In genomic region chr22:22397292-22397870, GRCh38 we compare ENCODE assay signal across 10 cellular contexts.
A peak's percentile ranks its signal among the peaks of the same experiment; 100 is the strongest.
DNase-seq lines count a peak whose midpoint lies in the region; ATAC-seq and FAIRE-seq lines count a peak whose summit lies in the region.
"Had no signal": no experiment of that assay in that cellular context is flagged by ENCODE, and none has a peak within 500 bp of the region (broad histone marks: within the 10 kb centered on the region; RNA-seq: fewer than 3 reads in every experiment).

No MANE protein-coding gene starts in this region.

- H3K36me3 Mint-ChIP-seq in activated CD4-positive, alpha-beta memory T cell treated with anti-CD3 and anti-CD28 coated beads for 36 hours = no peaks in the 10 kb centered on the region
- H3K36me3 Mint-ChIP-seq: natural killer cell treated with Interleukin-12 subunit alpha and Interleukin-12 subunit beta and Interleukin-15 and Interleukin-18, amount 100 ng/mL, for 72 hours had no signal

- peaks cover 12 to 15% of the 10 kb centered on the region in 2 experiments for H3K4me1 ChIP-seq in trophoblast cell (ENCODE audit: control insufficient read depth in 1 of 2, insufficient read depth in 2 of 2, low read length in 2 of 2)

- no peak overlapping the region for H3K4me3 Mint-ChIP-seq in activated CD4-positive, alpha-beta memory T cell treated with anti-CD3 and anti-CD28 coated beads for 36 hours
- H3K4me3 Mint-ChIP-seq: central memory CD8-positive, alpha-beta T cell; natural killer cell treated with Interleukin-12 subunit alpha and Interleukin-12 subunit beta and Interleukin-15 and Interleukin-18, amount 100 ng/mL, for 72 hours had no signal

- H3K4me1 Mint-ChIP-seq in activated CD4-positive, alpha-beta memory T cell treated with anti-CD3 and anti-CD28 coated beads for 36 hours (ENCODE audit: low read depth) = no peaks in the 10 kb centered on the region
- H3K4me1 Mint-ChIP-seq: central memory CD8-positive, alpha-beta T cell had no signal

- no peaks in the 10 kb centered on the region for H3K27me3 ChIP-seq in trophoblast cell (ENCODE audit: insufficient read depth, low read length)

- H3K27ac Mint-ChIP-seq in activated CD4-positive, alpha-beta memory T cell treated with anti-CD3 and anti-CD28 coated beads for 36 hours = no peak overlapping the region
- H3K27ac Mint-ChIP-seq: natural killer cell treated with Interleukin-12 subunit alpha and Interleukin-12 subunit beta and Interleukin-15 and Interleukin-18, amount 100 ng/mL, for 72 hours had no signal

- WGBS in trophoblast cell (ENCODE audit: extremely low coverage, insufficient coverage, insufficient read length) = no CpG with 5 or more reads among the region's 6 CpGs

- H3K9me3 Mint-ChIP-seq in activated CD4-positive, alpha-beta memory T cell treated with anti-CD3 and anti-CD28 coated beads for 36 hours = no peaks in the 10 kb centered on the region
- H3K9me3 Mint-ChIP-seq: central memory CD8-positive, alpha-beta T cell; natural killer cell treated with Interleukin-12 subunit alpha and Interleukin-12 subunit beta and Interleukin-15 and Interleukin-18, amount 100 ng/mL, for 72 hours had no signal

- H3K4ac ChIP-seq in trophoblast cell (ENCODE audit: low read depth, low read length) = no peak overlapping the region

- no peak overlapping the region for H3K4me3 ChIP-seq in trophoblast cell (ENCODE audit: low read depth, low read length)

- peak overlapping the region; percentile 58 for H3K27ac ChIP-seq in trophoblast cell (ENCODE audit: low read depth, low read length)

- peak overlapping the region; percentile 14 for H2BK5ac ChIP-seq in trophoblast cell (ENCODE audit: low read depth, low read length, poor library complexity)

- H3K9ac ChIP-seq in trophoblast cell (ENCODE audit: low read length) = no peak overlapping the region

- H3K4me2 ChIP-seq in trophoblast cell (ENCODE audit: low read length) = no peak overlapping the region

- peak; percentile 73 for DNase-seq in DMS53 treated with DMSO at 0.1 percent for 48 hours (lab: John Stamatoyannopoulos, UW; ENCODE audit: unreplicated experiment)
- peak; percentile 97 for DNase-seq in NCI-H69 (lab: John Stamatoyannopoulos, UW)
- DNase-seq in fibroblast of peridontal ligament (ENCODE audit: extremely low read depth) = peak; percentile 13
- DNase-seq in trophoblast cell = peak; percentile 94 to 98
- no peak for DNase-seq in HTR-8/SVneo (ENCODE audit: insufficient read length, low spot score)
- no peak for DNase-seq in hepatic stellate cell (ENCODE audit: low spot score)
- no peak for DNase-seq in activated CD4-positive, alpha-beta memory T cell treated with anti-CD3 and anti-CD28 coated beads for 36 hours

- peaks cover 2% of the 10 kb centered on the region for H3K9me3 ChIP-seq in trophoblast cell (ENCODE audit: insufficient read depth, low read depth, low read length)

- intact Hi-C loops in activated CD4-positive, alpha-beta memory T cell treated with anti-CD3 and anti-CD28 coated beads for 36 hours (cut with micrococcal nuclease) = no loop called here

- H2BK12ac ChIP-seq in trophoblast cell (ENCODE audit: low read length) = no peak overlapping the region

- ATAC-seq in HG02973 (IDR thresholded peaks at IDR 0.05; ENCODE audit: unreplicated experiment) = no peak
- ATAC-seq: natural killer cell treated with Interleukin-12 subunit alpha and Interleukin-12 subunit beta and Interleukin-15 and Interleukin-18, amount 100 ng/mL, for 72 hours had no signal

- H2AK5ac ChIP-seq in trophoblast cell (ENCODE audit: low read length) = no peak overlapping the region

- POLR2A ChIA-PET in activated CD4-positive, alpha-beta memory T cell treated with anti-CD3 and anti-CD28 coated beads for 36 hours (lab: Charles Lee) = no interaction called here

- peaks cover 5% of the 10 kb centered on the region for H3K27me3 Mint-ChIP-seq in activated CD4-positive, alpha-beta memory T cell treated with anti-CD3 and anti-CD28 coated beads for 36 hours

- peaks cover 3% of the 10 kb centered on the region for H3K79me2 ChIP-seq in trophoblast cell (ENCODE audit: control insufficient read depth, insufficient read depth, low read length, poor library complexity)

- no peak overlapping the region for H3K14ac ChIP-seq in trophoblast cell (ENCODE audit: low read length)

- no peak overlapping the region for H2BK120ac ChIP-seq in trophoblast cell (ENCODE audit: insufficient read depth, low read length, poor library complexity)

- H3K18ac ChIP-seq in trophoblast cell (ENCODE audit: low read length) = no peak overlapping the region

- no peaks in the 10 kb centered on the region for H3K36me3 ChIP-seq in trophoblast cell (ENCODE audit: control insufficient read depth in 1 of 2, insufficient read depth in 2 of 2, low read length in 2 of 2)

- H3K23ac ChIP-seq in trophoblast cell (ENCODE audit: low read length) = no peak overlapping the region

- no peak overlapping the region for H4K8ac ChIP-seq in trophoblast cell (ENCODE audit: low read depth, low read length)

- no peak for FAIRE-seq in HTR-8/SVneo (lab: Jason Lieb, UNC)

- CTCF ChIA-PET in activated CD4-positive, alpha-beta memory T cell treated with anti-CD3 and anti-CD28 coated beads for 36 hours (lab: Charles Lee) = interaction anchor here (1.0 kb wide), 1 partner anchor 25 kb away, joined by 3 read pairs; no protein-coding TSS in a partner anchor

- no peak overlapping the region for H4K12ac ChIP-seq in trophoblast cell (ENCODE audit: low read depth, low read length)

- H3K79me1 ChIP-seq in trophoblast cell (ENCODE audit: low read length) = peaks cover 9% of the 10 kb centered on the region

- H4K91ac ChIP-seq in trophoblast cell (ENCODE audit: low read depth, low read length) = no peak overlapping the region

- no peak overlapping the region for H2AFZ ChIP-seq in trophoblast cell (ENCODE audit: insufficient read depth, low read length, poor library complexity)

Comparison
In these comparisons a context has a peak if more than half of its experiments do, and no peak if none do; other contexts are left out.
1. DNase-seq: peak in DMS53 treated with DMSO at 0.1 percent for 48 hours (single experiment), NCI-H69 (single experiment), fibroblast of peridontal ligament (single experiment) and trophoblast cell (2 of 2); none in HTR-8/SVneo (single experiment), hepatic stellate cell (single experiment) and activated CD4-positive, alpha-beta memory T cell treated with anti-CD3 and anti-CD28 coated beads for 36 hours (single experiment).